21 cellular contexts compared by ENCODE assay signal in the genomic region with DNA sequence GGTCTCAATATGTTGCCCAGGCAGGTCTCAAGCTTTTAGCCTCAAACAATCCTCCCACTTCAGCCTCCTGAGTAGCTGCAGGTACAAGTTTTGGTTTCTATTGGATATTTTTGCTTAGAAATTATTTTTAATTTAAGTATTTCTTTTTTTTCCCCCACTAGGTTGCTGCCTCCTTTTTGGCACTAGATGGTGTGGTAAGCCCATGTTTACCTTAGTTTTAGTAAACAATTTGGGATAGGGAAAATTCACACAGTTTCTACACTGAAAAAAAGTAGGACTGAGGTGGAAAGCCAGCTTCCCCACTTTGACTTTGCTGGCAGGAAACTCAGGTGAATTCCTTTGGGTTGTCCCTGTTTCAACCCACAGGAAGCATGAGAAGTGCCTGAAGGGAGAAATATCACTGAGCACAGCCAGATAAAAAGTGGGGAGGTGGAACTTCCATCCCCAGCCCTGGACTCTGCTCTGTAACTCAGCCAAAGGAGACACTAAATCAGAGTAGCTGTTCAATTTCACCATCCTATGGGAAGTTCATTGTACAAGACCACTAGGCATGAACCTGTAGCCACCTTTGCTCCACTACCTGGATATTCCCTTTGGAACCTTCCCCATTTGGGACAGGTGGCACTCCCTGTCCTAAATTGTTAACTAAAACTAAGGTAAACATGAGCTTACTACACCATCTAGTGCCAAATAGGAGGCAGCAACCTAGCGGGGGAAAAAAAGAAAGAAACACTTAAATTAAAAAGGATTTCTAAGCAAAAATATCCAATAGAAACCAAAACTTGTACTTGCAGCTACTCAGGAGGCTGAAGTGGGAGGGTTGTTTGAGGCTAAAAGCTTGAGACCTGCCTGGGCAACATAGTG.
A peak's percentile ranks its signal among the peaks of the same experiment; 100 is the strongest.
DNase-seq lines count a peak whose midpoint lies in the region; ATAC-seq and TF ChIP-seq lines count a peak whose summit lies in the region.
"Had no signal": no experiment of that assay in that cellular context is flagged by ENCODE, and none has a peak within 500 bp of the region (broad histone marks: within the 10 kb centered on the region; RNA-seq: fewer than 3 reads in every experiment).

No MANE protein-coding gene starts in this region.

- no peaks in the 10 kb centered on the region for H3K79me2 ChIP-seq in mammary epithelial cell (ENCODE audit: insufficient read depth, low read length)

- TF ChIP-seq CTCF in mammary epithelial cell (conservative IDR thresholded peaks at IDR 0.05 in 1 of 2, IDR thresholded peaks at IDR 0.05 in 1 of 2; ENCODE audit: extremely low read depth in 1 of 2, insufficient read depth in 1 of 2, low read depth in 1 of 2, low read length in 2 of 2) (peak in 1 of 2 donors; percentile 26), MCF 10A (IDR thresholded peaks at IDR 0.05; ENCODE audit: unreplicated experiment) (no peak), WTC11 (IDR thresholded peaks at IDR 0.05) (no peak), foreskin fibroblast (IDR thresholded peaks at IDR 0.05; ENCODE audit: low read depth, low read length) (peak; percentile 19), type B pancreatic cell (conservative IDR thresholded peaks at IDR 0.05) (peak; percentile 41)

- no peak overlapping the region for H2AFZ ChIP-seq in mammary epithelial cell (ENCODE audit: low read depth, low read length)

- no peaks in the 10 kb centered on the region for H3K36me3 ChIP-seq in mammary epithelial cell (ENCODE audit: insufficient read depth, low read length)
- H3K36me3 ChIP-seq: left ventricle myocardium inferior, prostate gland, upper lobe of right lung had no signal

- H3K9me3 ChIP-seq in mammary epithelial cell (replicated peaks; ENCODE audit: insufficient read depth, low read length) = no peaks in the 10 kb centered on the region
- H3K9me3 ChIP-seq: prostate gland, upper lobe of right lung had no signal

- 100% methylated on average over 1 of the region's 1 CpG for WGBS in mammary epithelial cell (ENCODE audit: low coverage, missing lambda C conversion rate)

- no peaks in the 10 kb centered on the region for H3K27me3 Mint-ChIP-seq in MCF 10A (ENCODE audit: insufficient read depth, unreplicated experiment)
- peaks cover 6% of the 10 kb centered on the region for H3K27me3 Mint-ChIP-seq in WTC11 (ENCODE audit: low read depth)
- no peaks in the 10 kb centered on the region for H3K27me3 Mint-ChIP-seq in type B pancreatic cell
- H3K27me3 Mint-ChIP-seq: activated CD4-positive, alpha-beta memory T cell treated with anti-CD3 and anti-CD28 coated beads, Interleukin-2, amount 10 ng/mL, durations not matched to agents 7 days and 5 days; activated naive CD8-positive, alpha-beta T cell; central memory CD8-positive, alpha-beta T cell; naive B cell had no signal

- H3K4me1 Mint-ChIP-seq in MCF 10A (ENCODE audit: insufficient read depth, unreplicated experiment) (no peaks in the 10 kb centered on the region), WTC11 (no peaks in the 10 kb centered on the region), type B pancreatic cell (ENCODE audit: unreplicated experiment) (no peaks in the 10 kb centered on the region)
- H3K4me1 Mint-ChIP-seq: activated CD4-positive, alpha-beta memory T cell treated with anti-CD3 and anti-CD28 coated beads, Interleukin-2, amount 10 ng/mL, durations not matched to agents 7 days and 5 days; central memory CD8-positive, alpha-beta T cell; naive B cell had no signal

- BruUV-seq in mammary epithelial cell (replicated peaks; lab: Mats Ljungman, UMichigan) (no TSS peak), MCF 10A (replicated peaks; lab: Mats Ljungman, UMichigan) (no TSS peak)

- ATAC-seq in WTC11 = peak; percentile 81
- ATAC-seq in HG02798 (IDR thresholded peaks at IDR 0.05; ENCODE audit: poor library complexity, unreplicated experiment) = no peak
- ATAC-seq: activated T-cell treated with anti-CD3 and anti-CD28 coated beads, Interleukin-2, amount 50 U/mL, for 4 hours; upper lobe of right lung had no signal

- dilution Hi-C loops in mammary epithelial cell (cut with HindIII; ENCODE audit: low sequenced_read_pairs) = no loop called here

- H3K27ac ChIP-seq in mammary epithelial cell (ENCODE audit: insufficient read depth, low read depth, low read length) = no peak overlapping the region
- H3K27ac ChIP-seq: left ventricle myocardium inferior, prostate gland, upper lobe of right lung had no signal

- H3K36me3 Mint-ChIP-seq in MCF 10A (ENCODE audit: insufficient read depth, unreplicated experiment) (no peaks in the 10 kb centered on the region), WTC11 (peaks cover 44% of the 10 kb centered on the region), type B pancreatic cell (no peaks in the 10 kb centered on the region)
- H3K36me3 Mint-ChIP-seq: activated naive CD8-positive, alpha-beta T cell; naive B cell had no signal

- in situ Hi-C loops in mammary epithelial cell (cut with MboI; ENCODE audit: low sequenced_read_pairs in 2 of 2) = no loop called here

- H3K27ac Mint-ChIP-seq in MCF 10A (ENCODE audit: low read depth, unreplicated experiment) = no peak overlapping the region
- no peak overlapping the region for H3K27ac Mint-ChIP-seq in WTC11
- no peak overlapping the region for H3K27ac Mint-ChIP-seq in type B pancreatic cell
- H3K27ac Mint-ChIP-seq: activated CD4-positive, alpha-beta memory T cell treated with anti-CD3 and anti-CD28 coated beads, Interleukin-2, amount 10 ng/mL, durations not matched to agents 7 days and 5 days; activated naive CD8-positive, alpha-beta T cell; naive B cell had no signal

- H3K9ac ChIP-seq in mammary epithelial cell (ENCODE audit: insufficient read depth, low read length) = no peak overlapping the region

- H3K4me3 ChIP-seq in mammary epithelial cell (replicated peaks in 1 of 3; ENCODE audit: insufficient read depth in 1 of 3, low read depth in 2 of 3, low read length in 3 of 3) (no peak overlapping the region), foreskin fibroblast (ENCODE audit: low read depth in 1 of 2, low read length in 2 of 2) (no peak overlapping the region)
- H3K4me3 ChIP-seq: left ventricle myocardium inferior, prostate gland, upper lobe of right lung had no signal

- H4K20me1 ChIP-seq in mammary epithelial cell (ENCODE audit: insufficient read depth, low read length) = no peaks in the 10 kb centered on the region

- DNase-seq in mammary epithelial cell (peak; percentile 1), MCF 10A (ENCODE audit: unreplicated experiment) (no peak), WTC11 (ENCODE audit: low spot score) (no peak), foreskin fibroblast (no peak), type B pancreatic cell (ENCODE audit: extremely low spot score, unreplicated experiment) (no peak), SKM-1 treated with dmso at 0.1 percent for 144 hours (lab: John Stamatoyannopoulos, UW; ENCODE audit: unreplicated experiment) (no peak), foreskin melanocyte (no peak)
- DNase-seq: activated CD4-positive, alpha-beta memory T cell treated with anti-CD3 and anti-CD28 coated beads, Interleukin-2, amount 10 ng/mL, durations not matched to agents 7 days and 5 days; activated T-cell treated with anti-CD3 and anti-CD28 coated beads, Interleukin-2, amount 50 U/mL, for 4 hours; effector memory CD4-positive, alpha-beta T cell; Karpas-422; left ventricle myocardium inferior; naive B cell; NCI-H1694 treated with DMSO at 0.1 percent for 48 hours; NCI-H524; stimulated activated naive CD4-positive, alpha-beta T cell treated with Interleukin-2 at 50 U/mL for 16 hours; upper lobe of right lung had no signal

- no peak overlapping the region for H3K4me3 Mint-ChIP-seq in MCF 10A (ENCODE audit: unreplicated experiment)
- H3K4me3 Mint-ChIP-seq in WTC11 = no peak overlapping the region
- H3K4me3 Mint-ChIP-seq in type B pancreatic cell = no peak overlapping the region
- H3K4me3 Mint-ChIP-seq: activated CD4-positive, alpha-beta memory T cell treated with anti-CD3 and anti-CD28 coated beads, Interleukin-2, amount 10 ng/mL, durations not matched to agents 7 days and 5 days; activated naive CD8-positive, alpha-beta T cell; activated T-cell treated with anti-CD3 and anti-CD28 coated beads, Interleukin-2, amount 50 U/mL, for 4 hours; central memory CD8-positive, alpha-beta T cell; naive B cell had no signal

- intact Hi-C loops in mammary epithelial cell (cut with micrococcal nuclease) (loop anchor here (2.0 kb wide), 2 partner anchors 483 to 817 kb away; no protein-coding TSS in a partner anchor), MCF 10A (cut with micrococcal nuclease) (loop anchor here (5.0 kb wide), 1 partner anchor 817 kb away; no protein-coding TSS in a partner anchor)

- H3K27me3 ChIP-seq in mammary epithelial cell (ENCODE audit: insufficient read depth, low read length) = no peaks in the 10 kb centered on the region
- H3K27me3 ChIP-seq: upper lobe of right lung had no signal

- no peaks in the 10 kb centered on the region for H3K4me1 ChIP-seq in mammary epithelial cell (ENCODE audit: insufficient read depth, low read length)
- H3K4me1 ChIP-seq: left ventricle myocardium inferior, prostate gland, upper lobe of right lung had no signal

- H3K4me2 ChIP-seq in mammary epithelial cell (ENCODE audit: insufficient read depth, low read depth, low read length) = no peak overlapping the region

- H3K9me3 Mint-ChIP-seq in MCF 10A (ENCODE audit: unreplicated experiment) = peaks cover 15% of the 10 kb centered on the region
- H3K9me3 Mint-ChIP-seq in WTC11 = peaks cover 43% of the 10 kb centered on the region
- peaks cover 11% of the 10 kb centered on the region for H3K9me3 Mint-ChIP-seq in type B pancreatic cell

- CTCF ChIA-PET in mammary epithelial cell (lab: Charles Lee; ENCODE audit: low non-redundant PET) (interaction anchor here (0.5 to 0.6 kb wide), 2 partner anchors 9 to 86 kb away, joined by 3 to 7 read pairs; no protein-coding TSS in a partner anchor), MCF 10A (lab: Yijun Ruan, JAX) (interaction anchor here (0.6 to 1.3 kb wide), 3 partner anchors 40 to 815 kb away, joined by 3 to 6 read pairs (median 3); no protein-coding TSS in a partner anchor), WTC11 (lab: Charles Lee) (interaction anchor here (0.6 to 1.9 kb wide), 12 partner anchors 10 to 816 kb away, joined by 3 to 13 read pairs (median 4); no protein-coding TSS in a partner anchor)

- POLR2A ChIA-PET in MCF 10A (lab: Yijun Ruan, JAX) = no interaction called here
- POLR2A ChIA-PET in WTC11 (lab: Charles Lee) = no interaction called here

TF ChIP-seq in WTC11, 78 proteins besides CTCF, POLR2A, EP300 and RAD21 (continues in another document):
- TF ChIP-seq ZNF232 (CRISPR knock-in tag; IDR thresholded peaks at IDR 0.05) (no peak), ZNF396 (CRISPR knock-in tag; IDR thresholded peaks at IDR 0.05; ENCODE audit: borderline replicate concordance) (no peak)

Comparison
In these comparisons a context has a peak if more than half of its experiments do, and no peak if none do; other contexts are left out.
1. CTCF ChIP-seq: peak in foreskin fibroblast (single experiment) and type B pancreatic cell (single experiment); none in MCF 10A (single experiment) and WTC11 (single experiment).